32 cellular contexts compared by ENCODE assay signal in the genomic region with DNA sequence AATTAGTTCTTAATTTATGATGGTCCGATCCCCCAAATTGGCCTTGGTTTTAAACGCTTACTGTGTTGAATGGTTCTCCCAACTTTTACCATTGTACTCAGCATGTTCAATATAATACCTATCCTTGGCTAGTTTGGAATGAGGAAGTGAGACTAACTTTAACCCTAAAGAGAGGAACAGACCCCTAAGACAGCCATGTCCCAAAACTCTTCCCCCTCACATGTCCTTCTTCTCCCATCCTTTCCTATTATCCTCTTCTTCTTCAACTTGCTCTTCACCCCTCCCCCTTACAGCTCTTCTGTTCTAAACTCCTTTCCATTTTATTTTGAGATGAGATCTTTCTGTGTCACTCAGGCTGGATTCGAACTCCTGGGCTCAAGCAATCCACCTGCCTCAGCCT.
"Had no signal": no experiment of that assay in that cellular context is flagged by ENCODE, and none has a peak within 500 bp of the region (broad histone marks: within the 10 kb centered on the region; RNA-seq: fewer than 3 reads in every experiment).

No MANE protein-coding gene starts in this region.

- H2AFZ ChIP-seq: hepatocyte had no signal

- FAIRE-seq: endometrium, endothelial cell of umbilical vein, TTC549 had no signal

- DNase-seq: activated CD4-positive, alpha-beta memory T cell treated with anti-CD3 and anti-CD28 coated beads, Interleukin-2, amount 10 ng/mL, durations not matched to agents 7 days and 5 days; activated CD4-positive, alpha-beta T cell treated with anti-CD3 and anti-CD28 coated beads for 1 hour; activated CD4-positive, alpha-beta T cell treated with anti-CD3 and anti-CD28 coated beads for 4 hours; activated CD4-positive, alpha-beta T cell treated with anti-CD3 and anti-CD28 coated beads, Interleukin-2, amount 10 ng/mL, durations not matched to agents 7 days and 5 days; activated CD4-positive, alpha-beta T cell treated with anti-CD3 and anti-CD28 coated beads, Interleukin-2, amount 50 U/mL, for 4 hours; activated CD8-positive, alpha-beta memory T cell treated with anti-CD3 and anti-CD28 coated beads, Interleukin-2, amount 50 U/mL, for 48 hours; activated gamma-delta T cell; activated naive CD4-positive, alpha-beta T cell; activated naive CD4-positive, alpha-beta T cell treated with anti-CD3 and anti-CD28 coated beads, Interleukin-2, amount 10 ng/mL, durations not matched to agents 7 days and 5 days; activated naive CD8-positive, alpha-beta T cell treated with anti-CD3 and anti-CD28 coated beads, Interleukin-2, amount 10 ng/mL, durations not matched to agents 7 days and 5 days; activated T-cell treated with anti-CD3 and anti-CD28 coated beads for 4 hours; activated T-cell treated with anti-CD3 and anti-CD28 coated beads, Interleukin-2, amount 50 U/mL, for 24 hours; activated T-cell treated with anti-CD3 and anti-CD28 coated beads, Interleukin-2, amount 50 U/mL, for 72 hours; central memory CD4-positive, alpha-beta T cell; cerebellar nuclear complex; colonic mucosa; effector CD8-positive, alpha-beta T cell; esophagus squamous epithelium; foreskin melanocyte; heart right ventricle had no signal

- H3K4me2 ChIP-seq: hepatocyte had no signal

- H3K36me3 ChIP-seq: ascending aorta, breast epithelium, cardiac muscle cell, colonic mucosa, esophagus squamous epithelium, gastroesophageal sphincter, heart right ventricle had no signal

- ATAC-seq: activated naive CD4-positive, alpha-beta T cell treated with anti-CD3 and anti-CD28 coated beads, Interleukin-2, amount 50 U/mL, for 72 hours; activated T-cell treated with anti-CD3 and anti-CD28 coated beads, Interleukin-2, amount 50 U/mL, for 72 hours; gastroesophageal sphincter; heart right ventricle; WTC11 had no signal

- H3K4me1 ChIP-seq: breast epithelium, colonic mucosa, esophagus squamous epithelium had no signal

- H3K9me3 ChIP-seq: ascending aorta, breast epithelium, colonic mucosa had no signal

- H3K4me3 ChIP-seq: ascending aorta, breast epithelium, cardiac muscle cell, colonic mucosa, esophagus squamous epithelium, gastroesophageal sphincter, heart right ventricle, hepatocyte had no signal

- H3K27ac ChIP-seq: ascending aorta, breast epithelium, cardiac muscle cell, colonic mucosa, epithelial cell of prostate, esophagus squamous epithelium, gastroesophageal sphincter, heart right ventricle, hepatocyte, VCaP had no signal

- H3K27me3 ChIP-seq: ascending aorta, breast epithelium, cardiac muscle cell, colonic mucosa, esophagus squamous epithelium, gastroesophageal sphincter, heart right ventricle, hepatocyte had no signal
